Comparison of ENCODE assay signal across 9 cellular contexts in genomic region chr5:35859101-35859661, GRCh38. TPM values are rescaled to one million over a fixed set of nuclear protein-coding genes. Genes with fewer than 3 reads are reported as not detected.
DNase-seq lines count a peak whose midpoint lies in the region; ATAC-seq and TF ChIP-seq lines count a peak whose summit lies in the region.
"Had no signal": no experiment of that assay in that cellular context is flagged by ENCODE, and none has a peak within 500 bp of the region (broad histone marks: within the 10 kb centered on the region; RNA-seq: fewer than 3 reads in every experiment).

No MANE protein-coding gene starts in this region.

- no peak for TF ChIP-seq EP300 in tibial nerve (IDR thresholded peaks at IDR 0.05)

- no peaks in the 10 kb centered on the region for H3K36me3 ChIP-seq in iPS-20b (ENCODE audit: insufficient read depth, low read depth, low read length)
- no peaks in the 10 kb centered on the region for H3K36me3 ChIP-seq in tibial nerve

- H3K27ac Mint-ChIP-seq in activated T-cell treated with anti-CD3 and anti-CD28 coated beads, Interleukin-2, amount 50 U/mL, for 24 hours: peak overlapping the region; percentile 95
- peak overlapping the region; percentile 99 for H3K27ac Mint-ChIP-seq in T-helper 17 cell

- H3K27me3 ChIP-seq in iPS-20b (ENCODE audit: insufficient read depth, low read length): no peaks in the 10 kb centered on the region
- no peaks in the 10 kb centered on the region for H3K27me3 ChIP-seq in tibial nerve
- H3K27me3 ChIP-seq: testis had no signal

- no peak for DNase-seq in activated T-cell treated with anti-CD3 and anti-CD28 coated beads, Interleukin-2, amount 50 U/mL, for 24 hours
- no peak for DNase-seq in activated T-cell treated with anti-CD3 and anti-CD28 coated beads, Interleukin-2, amount 50 U/mL, for 48 hours
- DNase-seq in T-helper 17 cell (no peak), tibial nerve (ENCODE audit: low spot score in 2 of 2) (no peak), NCI-H510A (lab: John Stamatoyannopoulos, UW) (no peak), HuH-7 (ENCODE audit: low spot score) (no peak)
- DNase-seq: testis had no signal

- no peaks in the 10 kb centered on the region for H3K27me3 Mint-ChIP-seq in activated T-cell treated with anti-CD3 and anti-CD28 coated beads, Interleukin-2, amount 50 U/mL, for 24 hours
- no peaks in the 10 kb centered on the region for H3K27me3 Mint-ChIP-seq in T-helper 17 cell

- H3K27ac ChIP-seq in iPS-20b (ENCODE audit: low read length) (no peak overlapping the region), tibial nerve (peak overlapping the region in 3 of 4 donors; percentile 25 to 47 (median 37))
- H3K27ac ChIP-seq: testis had no signal

- no peak for TF ChIP-seq POLR2A in tibial nerve (IDR thresholded peaks at IDR 0.05)

- H3K36me3 Mint-ChIP-seq in activated T-cell treated with anti-CD3 and anti-CD28 coated beads, Interleukin-2, amount 50 U/mL, for 24 hours (ENCODE audit: low read depth): peaks cover 91% of the 10 kb centered on the region
- peaks cover 53% of the 10 kb centered on the region for H3K36me3 Mint-ChIP-seq in T-helper 17 cell (ENCODE audit: low read depth)

- H3K4me3 ChIP-seq in iPS-20b (ENCODE audit: low read length) (peak overlapping the region; percentile 10; the same call in 1 of the 2 replicates), tibial nerve (peak overlapping the region in 1 of 4 donors; percentile 25)
- H3K4me3 ChIP-seq: testis had no signal

- no peak overlapping the region for H3K9ac ChIP-seq in iPS-20b (ENCODE audit: low read depth, low read length)

- H3K4me3 Mint-ChIP-seq in activated T-cell treated with anti-CD3 and anti-CD28 coated beads, Interleukin-2, amount 50 U/mL, for 24 hours: peak overlapping the region; percentile 92
- H3K4me3 Mint-ChIP-seq in T-helper 17 cell: peak overlapping the region; percentile 95

- TF ChIP-seq CTCF in tibial nerve (IDR thresholded peaks at IDR 0.05): no peak

- ATAC-seq in T-helper 17 cell (peak; percentile 26), HG03025 (IDR thresholded peaks at IDR 0.05; ENCODE audit: low FRiP score, unreplicated experiment) (no peak)

- peaks cover 6% of the 10 kb centered on the region for H3K9me3 Mint-ChIP-seq in activated T-cell treated with anti-CD3 and anti-CD28 coated beads, Interleukin-2, amount 50 U/mL, for 24 hours

- H3K4me1 Mint-ChIP-seq in activated T-cell treated with anti-CD3 and anti-CD28 coated beads, Interleukin-2, amount 50 U/mL, for 24 hours (ENCODE audit: low read depth): peaks cover 93% of the 10 kb centered on the region
- H3K4me1 Mint-ChIP-seq in T-helper 17 cell: peaks cover 60% of the 10 kb centered on the region

- H3K9me3 ChIP-seq in T-helper 17 cell (ENCODE audit: control insufficient read depth, low read length, poor library complexity, severe bottlenecking): peaks cover 5% of the 10 kb centered on the region
- no peaks in the 10 kb centered on the region for H3K9me3 ChIP-seq in iPS-20b (ENCODE audit: insufficient read depth, low read depth, low read length)
- H3K9me3 ChIP-seq in tibial nerve: no peaks in the 10 kb centered on the region
- H3K9me3 ChIP-seq: testis had no signal

- 42 to 45% methylated on average over 3 of the region's 3 CpGs for WGBS in tibial nerve, 2 donors

- peaks cover 28% of the 10 kb centered on the region for H3K4me1 ChIP-seq in iPS-20b (ENCODE audit: insufficient read depth, low read length)
- H3K4me1 ChIP-seq in tibial nerve: peaks cover 0 to 5% (median 2%) of the 10 kb centered on the region in 4 donors

RNA-seq across cellular contexts. Expression of gene IL7R, which starts 2.5 kb away (rescaled TPM):
- total RNA-seq in T-helper 17 cell (1,000 to 10,000 TPM in 1 of 2 donors, 100 to 1,000 TPM in 1; 860 to 1,128 TPM), tibial nerve (1 to 10 TPM; 2.8 to 6.3 (median 5.7) TPM)

Comparison
In these comparisons a context has a peak if more than half of its experiments do, and no peak if none do; other contexts are left out.
1. RNA of gene IL7R, which starts 2.5 kb away (total RNA-seq): 860 to 1,128 TPM in T-helper 17 cell; 2.8 to 6.3 TPM in tibial nerve; every median in the first group is over 100 times any median in the second.